ENCODE assay signal across 30 cellular contexts in genomic region chr2:172210599-172210998, GRCh38.
"Had no signal": no experiment of that assay in that cellular context is flagged by ENCODE, and none has a peak within 500 bp of the region (broad histone marks: within the 10 kb centered on the region; RNA-seq: fewer than 3 reads in every experiment).

No MANE protein-coding gene starts in this region.

- ATAC-seq: activated CD4-positive, CD25-positive, alpha-beta regulatory T cell treated with anti-CD3 and anti-CD28 coated beads, Interleukin-2, amount 50 U/mL, for 24 hours; activated CD8-positive, alpha-beta T cell treated with anti-CD3 and anti-CD28 coated beads for 36 hours; activated T-cell treated with anti-CD3 and anti-CD28 coated beads, Interleukin-2, amount 50 U/mL, for 4 hours; activated T-helper 17 cell treated with anti-CD3 and anti-CD28 coated beads, Interleukin-2, amount 50 U/mL, for 72 hours; effector memory CD8-positive, alpha-beta T cell; foreskin keratinocyte; gastrocnemius medialis; heart left ventricle had no signal

- H3K27me3 ChIP-seq: brain microvascular endothelial cell, esophagus muscularis mucosa, foreskin keratinocyte, gastrocnemius medialis, heart left ventricle had no signal

- H3K36me3 Mint-ChIP-seq: activated naive CD8-positive, alpha-beta T cell had no signal

- H3K36me3 ChIP-seq: brain microvascular endothelial cell, esophagus muscularis mucosa, gastrocnemius medialis, heart left ventricle, WERI-Rb-1 had no signal

- H3K4me3 Mint-ChIP-seq: activated B cell treated with CpG ODN at 0.5 μM for 24 hours; activated CD8-positive, alpha-beta T cell treated with anti-CD3 and anti-CD28 coated beads for 36 hours; activated naive CD8-positive, alpha-beta T cell; activated T-cell treated with anti-CD3 and anti-CD28 coated beads, Interleukin-2, amount 50 U/mL, for 4 hours; activated T-helper 17 cell treated with anti-CD3 and anti-CD28 coated beads, Interleukin-2, amount 50 U/mL, for 72 hours; central memory CD8-positive, alpha-beta T cell; effector memory CD8-positive, alpha-beta T cell had no signal

- H3K4me1 Mint-ChIP-seq: activated B cell treated with CpG ODN at 0.5 μM for 24 hours; central memory CD8-positive, alpha-beta T cell had no signal

- H3K27me3 Mint-ChIP-seq: activated CD8-positive, alpha-beta T cell treated with anti-CD3 and anti-CD28 coated beads for 36 hours; activated naive CD8-positive, alpha-beta T cell; effector memory CD8-positive, alpha-beta T cell had no signal

- H3K4me3 ChIP-seq: coronary artery, esophagus muscularis mucosa, gastrocnemius medialis, heart left ventricle had no signal

- H3K27ac ChIP-seq: brain microvascular endothelial cell, coronary artery, esophagus muscularis mucosa, foreskin keratinocyte, gastrocnemius medialis, heart left ventricle, WERI-Rb-1 had no signal

- H3K9me3 Mint-ChIP-seq: activated B cell treated with CpG ODN at 0.5 μM for 24 hours; activated CD8-positive, alpha-beta T cell treated with anti-CD3 and anti-CD28 coated beads for 36 hours; activated T-cell treated with anti-CD3 and anti-CD28 coated beads, Interleukin-2, amount 50 U/mL, for 4 hours; activated T-helper 17 cell treated with anti-CD3 and anti-CD28 coated beads, Interleukin-2, amount 50 U/mL, for 72 hours; central memory CD8-positive, alpha-beta T cell; effector memory CD8-positive, alpha-beta T cell had no signal

- H3K4me1 ChIP-seq: esophagus muscularis mucosa had no signal

- DNase-seq: activated B cell treated with CpG ODN at 0.5 μM for 24 hours; activated CD4-positive, alpha-beta T cell treated with anti-CD3 and anti-CD28 coated beads for 48 hours; activated CD4-positive, alpha-beta T cell treated with anti-CD3 and anti-CD28 coated beads, Interleukin-2, amount 50 U/mL, for 1 hour; activated CD4-positive, alpha-beta T cell treated with anti-CD3 and anti-CD28 coated beads, Interleukin-2, amount 50 U/mL, for 48 hours; activated CD8-positive, alpha-beta memory T cell treated with anti-CD3 and anti-CD28 coated beads for 24 hours; activated CD8-positive, alpha-beta T cell treated with anti-CD3 and anti-CD28 coated beads for 36 hours; activated effector memory CD4-positive, alpha-beta T cell treated with Interleukin-2 at 50 U/mL for 16 hours; activated gamma-delta T cell treated with Interleukin-2 at 50 U/mL for 16 hours; activated naive CD4-positive, alpha-beta T cell treated with anti-CD3 and anti-CD28 coated beads, Interleukin-2, amount 50 U/mL, for 16 hours; activated naive CD4-positive, alpha-beta T cell treated with Interleukin-2 at 50 U/mL for 16 hours; activated T-cell treated with anti-CD3 and anti-CD28 coated beads, Interleukin-2, amount 50 U/mL, for 4 hours; amniotic stem cell; anterior cingulate cortex; brain microvascular endothelial cell; dermis blood vessel endothelial cell; effector CD4-positive, alpha-beta T cell; effector memory CD8-positive, alpha-beta T cell; erythroblast; foreskin keratinocyte; gastrocnemius medialis; glutamatergic neuron; heart left ventricle; T1000; WERI-Rb-1 had no signal

- H3K27ac Mint-ChIP-seq: activated B cell treated with CpG ODN at 0.5 μM for 24 hours; activated CD8-positive, alpha-beta T cell treated with anti-CD3 and anti-CD28 coated beads for 36 hours; activated naive CD8-positive, alpha-beta T cell; activated T-helper 17 cell treated with anti-CD3 and anti-CD28 coated beads, Interleukin-2, amount 50 U/mL, for 72 hours; effector memory CD8-positive, alpha-beta T cell had no signal

- H3K9me3 ChIP-seq: esophagus muscularis mucosa, gastrocnemius medialis, heart left ventricle had no signal
